ENCODE assay signal across 8 cellular contexts in the genomic region with DNA sequence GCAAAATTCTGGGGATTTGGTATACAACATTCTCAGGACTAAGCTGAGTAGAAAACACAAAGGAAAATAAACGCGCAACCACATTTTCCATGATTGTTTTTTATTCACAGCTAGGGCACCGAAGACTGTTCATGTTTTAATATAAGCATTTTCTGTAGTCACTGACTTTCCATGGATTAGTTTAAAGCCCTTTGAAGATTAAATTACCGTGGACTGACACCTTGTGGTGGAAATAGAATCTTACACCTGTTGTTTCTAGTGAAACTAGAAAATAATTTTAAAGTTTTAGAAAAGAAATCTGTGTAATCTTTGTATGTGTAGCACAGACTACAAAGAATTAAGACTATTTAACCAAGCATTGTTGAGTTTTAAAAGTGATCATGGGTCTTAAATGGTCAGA. TPM values are rescaled to one million over a fixed set of nuclear protein-coding genes. Genes with fewer than 3 reads are reported as not detected.
DNase-seq lines count a peak whose midpoint lies in the region; FAIRE-seq and TF ChIP-seq lines count a peak whose summit lies in the region.
"Not testable (repeated sequence)": the region's sequence is repeated elsewhere in the genome, so short reads cannot be mapped to it uniquely, and the experiment has no call there.

No MANE protein-coding gene starts in this region.

- not testable (repeated sequence) for TF ChIP-seq EP300 in SK-N-SH (IDR thresholded peaks at IDR 0.05; ENCODE audit: borderline replicate concordance in 1 of 2, low read depth in 1 of 2, low read length in 1 of 2)

- DNase-seq in ACHN: peak; percentile 61
- DNase-seq in LHCN-M2 (ENCODE audit: low read depth): peak; percentile 51
- peak; percentile 40 to 60 for DNase-seq in NCI-H446 (lab: John Stamatoyannopoulos, UW)
- DNase-seq in SK-N-SH: peak; percentile 45
- DNase-seq in chondrocyte (ENCODE audit: low spot score); left ventricle myocardium inferior; osteoblast (ENCODE audit: insufficient read length, low spot score, missing footprints): not testable (repeated sequence)

- H3K4me1 Mint-ChIP-seq in chondrocyte (ENCODE audit: low read depth): peaks cover 29% of the 10 kb centered on the region

- peaks cover 28% of the 10 kb centered on the region for H3F3A ChIP-seq in SK-N-SH (replicated peaks; ENCODE audit: insufficient read depth)

- H3K4me3 Mint-ChIP-seq in chondrocyte (ENCODE audit: unreplicated experiment): not testable (repeated sequence)

- WGBS in SK-N-SH (ENCODE audit: low lambda C conversion rate): 37% methylated on average over 4 of the region's 4 CpGs

- not testable (repeated sequence) for H3K4me2 ChIP-seq in SK-N-SH
- peak overlapping the region; percentile 34 for H3K4me2 ChIP-seq in osteoblast (ENCODE audit: insufficient read depth, low read length)

- H3K27ac Mint-ChIP-seq in chondrocyte (ENCODE audit: unreplicated experiment): not testable (repeated sequence)

- peak; percentile 64 for TF ChIP-seq RAD21 in SK-N-SH (IDR thresholded peaks at IDR 0.05; ENCODE audit: low read length)

- H3K9ac ChIP-seq in SK-N-SH: not testable (repeated sequence)

- TF ChIP-seq CTCF in SK-N-SH (IDR thresholded peaks at IDR 0.05): peak; percentile 65
- TF ChIP-seq CTCF in chondrocyte (IDR thresholded peaks at IDR 0.05): peak; percentile 77
- peak; percentile 48 for TF ChIP-seq CTCF in left ventricle myocardium inferior (IDR thresholded peaks at IDR 0.05; ENCODE audit: borderline replicate concordance)
- peak; percentile 33 for TF ChIP-seq CTCF in osteoblast (IDR thresholded peaks at IDR 0.05; ENCODE audit: extremely low read depth, low read depth, low read length)

- not testable (repeated sequence) for H3K27me3 ChIP-seq in SK-N-SH (ENCODE audit: insufficient read depth); osteoblast (ENCODE audit: insufficient read depth, low read length)
- peaks cover 12% of the 10 kb centered on the region for H3K27me3 ChIP-seq in left ventricle myocardium inferior (ENCODE audit: low read depth)

- not testable (repeated sequence) for H3K27ac ChIP-seq in SK-N-SH (ENCODE audit: low read depth in 2 of 2, low read length in 1 of 2); left ventricle myocardium inferior (replicated peaks); osteoblast (ENCODE audit: low read depth, low read length)

- intact Hi-C loops in left ventricle myocardium inferior (cut with micrococcal nuclease): not testable (repeated sequence)

- not testable (repeated sequence) for H3K27me3 Mint-ChIP-seq in chondrocyte (ENCODE audit: low read depth)

- not testable (repeated sequence) for H3K9me2 ChIP-seq in SK-N-SH

- POLR2A ChIA-PET in SK-N-SH (lab: Yijun Ruan, JAX): not testable (repeated sequence)

- in situ Hi-C loops in ACHN (cut with HindIII; ENCODE audit: low pct_ligation_motif_present, low pct_unique_long_range_greater_than_20kb, low sequenced_read_pairs): not testable (repeated sequence)

- peaks cover 3 to 23% of the 10 kb centered on the region in 2 experiments; a peak in 3 of 4 replicates for H3K4me1 ChIP-seq in SK-N-SH (ENCODE audit: control insufficient read depth in 1 of 2, insufficient read depth in 2 of 2, low read depth in 1 of 2, low read length in 1 of 2)
- H3K4me1 ChIP-seq in left ventricle myocardium inferior: not testable (repeated sequence)
- peaks cover 40% of the 10 kb centered on the region for H3K4me1 ChIP-seq in osteoblast (ENCODE audit: insufficient read depth, low read length)

- CTCF ChIA-PET in SK-N-SH (lab: Yijun Ruan, JAX): interaction anchor here (0.7 to 3.1 kb wide), 8 partner anchors 43 to 419 kb away, joined by 3 to 69 read pairs (median 6); no protein-coding TSS in a partner anchor

- not testable (repeated sequence) for H3K4me3 ChIP-seq in SK-N-SH (ENCODE audit: low read depth in 2 of 2, low read length in 1 of 2); left ventricle myocardium inferior; osteoblast (ENCODE audit: insufficient read depth, low read length)

- H3K9me3 ChIP-seq in SK-N-SH; left ventricle myocardium inferior (replicated peaks); osteoblast (ENCODE audit: low read depth, low read length): not testable (repeated sequence)

- not testable (repeated sequence) for H3K36me3 Mint-ChIP-seq in chondrocyte (ENCODE audit: low read depth)

- H3K9me3 Mint-ChIP-seq in chondrocyte (ENCODE audit: low read depth): not testable (repeated sequence)

- not testable (repeated sequence) for H2AFZ ChIP-seq in SK-N-SH (ENCODE audit: low read depth); osteoblast (ENCODE audit: low read length)

- peak; percentile 94 for FAIRE-seq in G401.6 (lab: Jason Lieb, UNC)

- H4K20me1 ChIP-seq in SK-N-SH (ENCODE audit: insufficient read depth); osteoblast (ENCODE audit: insufficient read depth, low read length): not testable (repeated sequence)

- H3K79me2 ChIP-seq in SK-N-SH (ENCODE audit: insufficient read depth) (peaks cover 27% of the 10 kb centered on the region), osteoblast (ENCODE audit: insufficient read depth, low read length) (peaks cover 21% of the 10 kb centered on the region)

- not testable (repeated sequence) for H3K36me3 ChIP-seq in SK-N-SH (replicated peaks in 1 of 2; ENCODE audit: control insufficient read depth in 1 of 2, insufficient read depth in 2 of 2, low read length in 1 of 2); left ventricle myocardium inferior; osteoblast (ENCODE audit: insufficient read depth, low read length)

TF ChIP-seq in SK-N-SH, 30 proteins besides CTCF, POLR2A, EP300 and RAD21:
- TF ChIP-seq SMC3 (IDR thresholded peaks at IDR 0.05; ENCODE audit: low read depth, low read length): peak; percentile 20; the same call in 1 of the 2 replicates

RNA-seq across cellular contexts. Expression of gene STEAP1B, which starts 1.3 kb away (rescaled TPM):
- total RNA-seq in LHCN-M2 (2014; rRNA removed) (not detected in 2 replicates), chondrocyte (1.5 to 5.1 TPM (median 4.2 TPM) in 3 replicates), left ventricle myocardium inferior (0.63 TPM), osteoblast (31.8 and 40.4 TPM in 2 replicates)
- polyA plus RNA-seq in LHCN-M2 (2012): not detected
- polyA plus RNA-seq in SK-N-SH (2012; rRNA removed): 14.7 and 16.6 TPM in 2 replicates
- polyA plus RNA-seq in SK-N-SH (2012; cell fraction: cytosol; rRNA removed): 20.5 and 21.4 TPM in 2 replicates
- 5.5 and 9.3 TPM in 2 replicates for polyA plus RNA-seq in SK-N-SH (2012; cell fraction: nucleus; rRNA removed)
